Comparison of ENCODE assay signal across 13 cellular contexts in the genomic region with DNA sequence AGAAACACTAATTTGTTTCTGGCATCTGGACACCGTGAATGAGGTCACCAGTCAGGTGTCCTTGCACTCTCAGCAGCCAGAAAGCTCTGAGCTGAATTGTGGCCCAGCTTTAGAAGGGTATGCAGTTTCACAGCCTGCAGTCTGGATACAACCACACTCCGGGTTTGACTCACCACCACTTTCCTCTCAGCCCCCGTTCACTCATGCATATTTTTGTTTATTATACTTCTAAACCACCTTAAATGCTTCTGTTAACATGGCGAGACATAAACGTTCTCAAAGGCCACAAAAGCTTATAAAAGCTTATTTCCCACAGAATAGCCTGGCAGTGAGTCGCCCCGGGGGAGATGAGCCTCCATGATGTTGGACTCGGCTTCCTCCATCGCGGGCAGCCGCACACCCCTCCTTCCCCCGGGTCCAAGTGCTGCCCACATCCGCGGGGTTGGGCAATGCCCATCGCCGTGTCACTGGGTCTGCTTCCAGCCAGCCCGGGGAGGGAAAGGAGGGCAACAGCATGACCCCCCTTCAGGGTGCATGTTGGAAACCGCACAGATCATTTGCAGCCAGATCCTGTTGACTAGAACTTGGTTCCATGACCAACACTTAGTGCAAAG. TPM values are rescaled to one million over a fixed set of nuclear protein-coding genes. Genes with fewer than 3 reads are reported as not detected.
DNase-seq lines count a peak whose midpoint lies in the region; ATAC-seq and TF ChIP-seq lines count a peak whose summit lies in the region.
"Had no signal": no experiment of that assay in that cellular context is flagged by ENCODE, and none has a peak within 500 bp of the region (broad histone marks: within the 10 kb centered on the region; RNA-seq: fewer than 3 reads in every experiment).

No MANE protein-coding gene starts in this region.

- no peak overlapping the region for H3K4ac ChIP-seq in neuronal stem cell (ENCODE audit: low read length)

- no CpG with 5 or more reads among the region's 18 CpGs for WGBS in neuronal stem cell (ENCODE audit: extremely low coverage in 2 of 2, insufficient read length in 2 of 2, insufficient replicate concordance in 1 of 2), 2 donors

- H2AFZ ChIP-seq in neuronal stem cell (ENCODE audit: low read length) = no peak overlapping the region

- peaks cover 0 to 15% (median 0%) of the 10 kb centered on the region in 3 experiments for H3K27me3 ChIP-seq in neuronal stem cell (ENCODE audit: control insufficient read depth in 3 of 3, insufficient read depth in 3 of 3, low read depth in 1 of 3, low read length in 3 of 3)

- ATAC-seq in HG03565 (IDR thresholded peaks at IDR 0.05; ENCODE audit: unreplicated experiment) = peak; percentile 76
- no peak for ATAC-seq in GM18909 (IDR thresholded peaks at IDR 0.05; ENCODE audit: poor library complexity, unreplicated experiment)
- no peak for ATAC-seq in GM18511 (IDR thresholded peaks at IDR 0.05; ENCODE audit: unreplicated experiment)
- ATAC-seq: Panc1 had no signal

- TF ChIP-seq CTCF in coronary artery (IDR thresholded peaks at IDR 0.05) (no peak), foreskin fibroblast (IDR thresholded peaks at IDR 0.05; ENCODE audit: low read depth, low read length) (no peak)

- peaks cover 0 to 5% of the 10 kb centered on the region in 2 donors for H3K9me3 ChIP-seq in neuronal stem cell (replicated peaks in 1 of 2; ENCODE audit: control insufficient read depth in 2 of 2, insufficient read depth in 1 of 2, low read depth in 1 of 2, low read length in 2 of 2)

- H4K91ac ChIP-seq in neuronal stem cell (ENCODE audit: low read depth, low read length, poor library complexity) = no peak overlapping the region

- no peaks in the 10 kb centered on the region for H3K4me1 ChIP-seq in neuronal stem cell (ENCODE audit: control insufficient read depth in 2 of 2, insufficient read depth in 1 of 2, low read depth in 1 of 2, low read length in 2 of 2)

- H3K36me3 ChIP-seq in neuronal stem cell (replicated peaks in 1 of 2; ENCODE audit: control insufficient read depth in 2 of 2, insufficient read depth in 2 of 2, low read length in 2 of 2) = no peaks in the 10 kb centered on the region

- no peak overlapping the region for H2AK5ac ChIP-seq in neuronal stem cell (ENCODE audit: low read depth, low read length)

- no peak overlapping the region for H3K9ac ChIP-seq in neuronal stem cell (ENCODE audit: low read depth, low read length, poor library complexity)

- peak overlapping the region; percentile 62 for H3K18ac ChIP-seq in neuronal stem cell (ENCODE audit: low read length)

- no peak overlapping the region for H2BK120ac ChIP-seq in neuronal stem cell (ENCODE audit: low read depth, low read length)

- no peak overlapping the region for H3K14ac ChIP-seq in neuronal stem cell (ENCODE audit: low read length)

- H3K4me2 ChIP-seq in neuronal stem cell (ENCODE audit: insufficient read depth, low read length, poor library complexity, severe bottlenecking) = no peak overlapping the region

- H2BK15ac ChIP-seq in neuronal stem cell (ENCODE audit: low read length) = no peak overlapping the region

- H3K4me3 ChIP-seq in coronary artery (no peak overlapping the region), neuronal stem cell (ENCODE audit: low read length in 2 of 2) (no peak overlapping the region), foreskin fibroblast (ENCODE audit: low read depth in 1 of 2, low read length in 2 of 2) (no peak overlapping the region)

- H2BK12ac ChIP-seq in neuronal stem cell (ENCODE audit: low read length) = no peak overlapping the region

- no peaks in the 10 kb centered on the region for H3K79me1 ChIP-seq in neuronal stem cell (ENCODE audit: low read depth, low read length)

- no peak overlapping the region for H3K23ac ChIP-seq in neuronal stem cell (ENCODE audit: low read depth, low read length, poor library complexity)

- no peak overlapping the region for H4K8ac ChIP-seq in neuronal stem cell (ENCODE audit: low read depth, low read length)

- peak overlapping the region; percentile 86 to 95 for H3K27ac ChIP-seq in coronary artery
- no peak overlapping the region for H3K27ac ChIP-seq in neuronal stem cell (replicated peaks; ENCODE audit: low read length)

- no peak overlapping the region for H2BK5ac ChIP-seq in neuronal stem cell (ENCODE audit: low read length)

- DNase-seq in EL (peak; percentile 35), coronary artery (ENCODE audit: low spot score) (peak; percentile 79), neuronal stem cell (ENCODE audit: low spot score) (no peak), NCI-H1694 treated with DMSO at 0.1 percent for 48 hours (lab: John Stamatoyannopoulos, UW) (no peak), foreskin fibroblast (no peak)
- DNase-seq: activated CD4-positive, alpha-beta T cell treated with anti-CD3 and anti-CD28 coated beads for 48 hours; DND-41; naive B cell; NCI-H1105 had no signal

RNA-seq across cellular contexts. Expression of gene SLC41A3, which starts 16.9 kb away (rescaled TPM):
- 46.4 TPM for polyA plus RNA-seq in neuronal stem cell (2013, experiment 1 of 2)
- 47.5 TPM for polyA plus RNA-seq in neuronal stem cell (2013, experiment 2 of 2)

Comparison
In these comparisons a context has a peak if more than half of its experiments do, and no peak if none do; other contexts are left out.
1. DNase-seq: peak in EL (single experiment) and coronary artery (single experiment); none in neuronal stem cell (single experiment), NCI-H1694 treated with DMSO at 0.1 percent for 48 hours (single experiment) and foreskin fibroblast (0 of 2).